Comparison of ENCODE assay signal across 11 cellular contexts in the genomic region with DNA sequence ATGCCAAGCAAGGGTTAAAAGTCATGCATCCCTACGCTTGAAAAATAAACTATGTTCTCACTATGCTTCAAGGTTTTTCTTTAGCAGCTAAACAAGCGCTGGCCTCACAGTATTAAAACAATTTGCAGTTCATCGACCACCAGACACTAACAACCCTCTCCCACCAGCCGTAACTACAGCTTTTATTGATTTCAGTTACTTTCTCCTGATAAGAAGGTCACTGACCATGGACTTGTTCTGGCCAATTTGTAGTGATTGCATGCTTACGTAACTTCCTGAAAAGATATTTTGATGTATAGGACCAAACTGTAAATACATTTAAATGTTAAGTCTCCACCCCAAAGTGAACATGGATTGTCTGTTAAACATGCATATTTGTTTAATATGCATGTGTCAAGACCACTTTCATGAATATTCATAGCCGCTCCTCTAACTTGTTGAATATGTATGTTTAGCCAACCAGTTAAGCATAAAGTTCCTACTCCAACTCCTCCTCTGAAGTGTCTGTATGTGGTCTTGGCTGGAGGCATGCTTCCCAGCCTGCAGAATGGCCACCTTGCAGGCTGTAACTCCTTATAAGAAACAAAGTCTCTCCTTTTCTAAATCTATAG. TPM values are rescaled to one million over a fixed set of nuclear protein-coding genes. Genes with fewer than 3 reads are reported as not detected.
DNase-seq lines count a peak whose midpoint lies in the region; ATAC-seq, FAIRE-seq and TF ChIP-seq lines count a peak whose summit lies in the region.
"Had no signal": no experiment of that assay in that cellular context is flagged by ENCODE, and none has a peak within 500 bp of the region (broad histone marks: within the 10 kb centered on the region; RNA-seq: fewer than 3 reads in every experiment).

No MANE protein-coding gene starts in this region.

- peaks cover 10% of the 10 kb centered on the region for H3K36me3 ChIP-seq in A673 (ENCODE audit: insufficient read depth, low read length, poor library complexity, severe bottlenecking)

- H3K4me3 ChIP-seq in A673 (ENCODE audit: low read depth, low read length, poor library complexity, severe bottlenecking) (no peak overlapping the region), foreskin fibroblast (ENCODE audit: low read depth in 1 of 2, low read length in 2 of 2) (no peak overlapping the region)

- H3K9me3 ChIP-seq in A673 (ENCODE audit: low read depth, low read length, poor library complexity, severe bottlenecking) (no peaks in the 10 kb centered on the region), T-helper 17 cell (ENCODE audit: control insufficient read depth, low read length, poor library complexity, severe bottlenecking) (no peaks in the 10 kb centered on the region)

- peaks cover 14% of the 10 kb centered on the region for H3K4me1 ChIP-seq in A673 (ENCODE audit: insufficient read depth, low read length, poor library complexity, severe bottlenecking)

- peaks cover 3% of the 10 kb centered on the region for H3K9me3 Mint-ChIP-seq in glutamatergic neuron (ENCODE audit: unreplicated experiment)

- intact Hi-C loops in A673 (cut with micrococcal nuclease; ENCODE audit: unreplicated experiment): no loop called here

- CTCF ChIA-PET in A673 (lab: Charles Lee): no interaction called here

- peaks cover 3% of the 10 kb centered on the region for H3K36me3 Mint-ChIP-seq in T-helper 17 cell (ENCODE audit: low read depth)
- H3K36me3 Mint-ChIP-seq in glutamatergic neuron (ENCODE audit: unreplicated experiment): no peaks in the 10 kb centered on the region

- BruUV-seq in A673 (replicated peaks; lab: Mats Ljungman, UMichigan): no TSS peak

- no peak for ATAC-seq in T-helper 17 cell

- H3K4me1 Mint-ChIP-seq in T-helper 17 cell (peaks cover 27% of the 10 kb centered on the region), glutamatergic neuron (ENCODE audit: low read depth, unreplicated experiment) (peaks cover 4% of the 10 kb centered on the region)

- H3K27ac ChIP-seq in A673 (ENCODE audit: low read depth, low read length, poor library complexity, severe bottlenecking): no peak overlapping the region

- TF ChIP-seq CTCF in A673 (conservative IDR thresholded peaks at IDR 0.05; ENCODE audit: low read depth, low read length) (no peak), D721Med (IDR thresholded peaks at IDR 0.05; ENCODE audit: insufficient read depth, missing control alignments) (no peak), glutamatergic neuron (IDR thresholded peaks at IDR 0.05; ENCODE audit: partially characterized antibody, unreplicated experiment) (no peak), foreskin fibroblast (IDR thresholded peaks at IDR 0.05; ENCODE audit: low read depth, low read length) (no peak)

- H3K27me3 ChIP-seq in A673 (replicated peaks; ENCODE audit: insufficient read depth, low read depth, low read length, poor library complexity): no peaks in the 10 kb centered on the region

- H3K27me3 Mint-ChIP-seq in T-helper 17 cell (no peaks in the 10 kb centered on the region), glutamatergic neuron (ENCODE audit: unreplicated experiment) (peaks cover 2% of the 10 kb centered on the region)

- H3K4me3 Mint-ChIP-seq in T-helper 17 cell (peak overlapping the region; percentile 57), glutamatergic neuron (ENCODE audit: unreplicated experiment) (peak overlapping the region; percentile 41)

- H3K27ac Mint-ChIP-seq in T-helper 17 cell (no peak overlapping the region), glutamatergic neuron (ENCODE audit: unreplicated experiment) (peak overlapping the region; percentile 15)

- FAIRE-seq in D721Med (lab: Jason Lieb, UNC): peak; percentile 25

- DNase-seq in A673 (ENCODE audit: low spot score) (peak; percentile 61), D721Med (ENCODE audit: insufficient read length, low spot score) (no peak), T-helper 17 cell (no peak), glutamatergic neuron (no peak), NCI-H748 (lab: John Stamatoyannopoulos, UW; ENCODE audit: unreplicated experiment) (no peak), NCI-H1105 treated with DMSO at 0.1 percent for 48 hours (lab: John Stamatoyannopoulos, UW) (no peak), SKM-1 treated with dmso at 0.1 percent for 144 hours (lab: John Stamatoyannopoulos, UW; ENCODE audit: unreplicated experiment) (no peak), foreskin fibroblast (no peak)
- DNase-seq: activated CD4-positive, alpha-beta T cell treated with anti-CD3 and anti-CD28 coated beads for 48 hours; aorta; stimulated activated CD4-positive, alpha-beta T cell treated with anti-CD3 and anti-CD28 coated beads, Interleukin-1b, Interleukin-23, amount 100 ng/mL, for 48 hours had no signal

- POLR2A ChIA-PET in A673 (lab: Charles Lee; ENCODE audit: low non-redundant PET): no interaction called here

RNA-seq across cellular contexts. Expression of gene THOC1, which starts 1.7 kb away (rescaled TPM):
- total RNA-seq in A673 (2021) (70.9 and 76.7 TPM in 2 replicates), T-helper 17 cell (10 to 100 TPM; 83.7 to 90.4 TPM), glutamatergic neuron (ENCODE audit: unreplicated experiment) (62.3 TPM)
